14 cellular contexts compared by ENCODE assay signal in the genomic region with DNA sequence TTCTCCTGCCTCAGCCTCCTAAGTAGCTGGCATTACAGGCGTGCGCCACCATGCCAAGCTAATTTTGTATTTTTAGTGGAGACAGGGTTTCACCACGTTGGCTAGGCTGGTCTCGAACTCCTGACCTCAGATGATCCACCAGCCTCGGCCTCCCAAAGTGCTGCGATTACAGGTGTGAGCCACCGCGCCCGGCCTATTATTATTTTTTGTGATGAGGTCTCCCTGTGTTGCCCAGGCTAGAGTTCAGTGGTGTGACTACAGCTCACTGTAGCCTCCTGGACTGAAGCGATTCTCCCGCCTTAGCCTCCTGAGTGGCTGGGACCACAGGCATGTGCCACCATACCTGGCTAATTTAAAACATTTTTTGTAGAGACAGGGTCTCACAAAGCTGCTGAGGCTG. TPM values are rescaled to one million over a fixed set of nuclear protein-coding genes. Genes with fewer than 3 reads are reported as not detected.
"Had no signal": no experiment of that assay in that cellular context is flagged by ENCODE, and none has a peak within 500 bp of the region (broad histone marks: within the 10 kb centered on the region; RNA-seq: fewer than 3 reads in every experiment).

No MANE protein-coding gene starts in this region.

RNA-seq across cellular contexts. Expression of a gene that starts 7.6 kb away (rescaled TPM):
- total RNA-seq: activated CD4-positive, alpha-beta memory T cell treated with anti-CD3 and anti-CD28 coated beads, Interleukin-2, amount 10 ng/mL, durations not matched to agents 7 days and 5 days; activated CD4-positive, alpha-beta T cell treated with anti-CD3 and anti-CD28 coated beads for 36 hours; activated CD4-positive, alpha-beta T cell treated with anti-CD3 and anti-CD28 coated beads, Interleukin-2, amount 10 ng/mL, durations not matched to agents 7 days and 5 days; activated CD8-positive, alpha-beta memory T cell treated with anti-CD3 and anti-CD28 coated beads, Interleukin-2, amount 10 ng/mL, durations not matched to agents 7 days and 5 days; activated CD8-positive, alpha-beta T cell treated with anti-CD3 and anti-CD28 coated beads, Interleukin-2, amount 10 ng/mL, durations not matched to agents 7 days and 5 days; activated naive CD8-positive, alpha-beta T cell treated with anti-CD3 and anti-CD28 coated beads, Interleukin-2, amount 10 ng/mL, durations not matched to agents 7 days and 5 days; activated T-helper 2 cell treated with anti-CD3 and anti-CD28 coated beads, Interferon-gamma antibody, Interleukin-2, Interleukin-4, amounts not matched to agents 10 μg/mL and 5 μg/mL and 100 μg/mL, durations not matched to agents 14 hours and 24 hours and 36 hours; astrocyte; body of pancreas; breast epithelium; cardiac septum; T-helper 1 cell treated with Interleukin-12 subunit alpha and Interleukin-12 subunit beta and Interleukin-4 antibody, amounts not matched to agents 30 ng/mL and 1 ng/mL, for 36 hours; T-helper 17 cell; T-helper 2 cell treated with Interferon-gamma antibody and Interleukin-4, amounts not matched to agents 100 ng/mL and 5 ng/mL, for 36 hours had no signal
